In the genomic region with DNA sequence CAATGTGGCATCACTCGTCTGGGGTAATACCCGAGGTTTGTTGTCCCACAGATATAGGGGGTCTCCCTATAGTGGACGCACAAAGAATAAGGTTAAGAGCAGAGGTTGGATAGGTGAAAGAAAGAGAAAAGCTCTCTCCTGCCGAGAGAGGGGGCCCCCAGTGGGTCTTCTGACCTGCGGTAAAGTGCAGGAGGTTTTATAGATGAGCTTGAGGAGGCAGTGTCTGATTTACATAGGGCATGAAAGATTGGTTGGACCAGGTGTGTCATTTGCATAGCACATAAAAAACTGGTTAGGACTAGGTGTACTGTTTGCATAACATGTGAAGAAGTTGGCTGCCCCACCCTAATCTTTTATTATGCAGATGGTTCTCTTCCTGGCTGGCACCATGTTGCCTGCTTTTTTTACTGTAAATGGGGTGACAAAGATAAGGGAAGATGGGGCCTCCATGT, we compare ENCODE assay signal across 1 cellular context.
TF ChIP-seq lines count a peak whose summit lies in the region.

No MANE protein-coding gene starts in this region.

TF ChIP-seq in WTC11, 78 proteins besides CTCF, POLR2A, EP300 and RAD21 (continued from another document):
- TF ChIP-seq, protein P1, sequence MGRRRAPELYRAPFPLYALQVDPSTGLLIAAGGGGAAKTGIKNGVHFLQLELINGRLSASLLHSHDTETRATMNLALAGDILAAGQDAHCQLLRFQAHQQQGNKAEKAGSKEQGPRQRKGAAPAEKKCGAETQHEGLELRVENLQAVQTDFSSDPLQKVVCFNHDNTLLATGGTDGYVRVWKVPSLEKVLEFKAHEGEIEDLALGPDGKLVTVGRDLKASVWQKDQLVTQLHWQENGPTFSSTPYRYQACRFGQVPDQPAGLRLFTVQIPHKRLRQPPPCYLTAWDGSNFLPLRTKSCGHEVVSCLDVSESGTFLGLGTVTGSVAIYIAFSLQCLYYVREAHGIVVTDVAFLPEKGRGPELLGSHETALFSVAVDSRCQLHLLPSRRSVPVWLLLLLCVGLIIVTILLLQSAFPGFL (CRISPR knock-in tag; IDR thresholded peaks at IDR 0.05; ENCODE audit: borderline replicate concordance) = no peak
- no peak for TF ChIP-seq NFE2L1 (CRISPR knock-in tag; IDR thresholded peaks at IDR 0.05)
- TF ChIP-seq, protein P2, sequence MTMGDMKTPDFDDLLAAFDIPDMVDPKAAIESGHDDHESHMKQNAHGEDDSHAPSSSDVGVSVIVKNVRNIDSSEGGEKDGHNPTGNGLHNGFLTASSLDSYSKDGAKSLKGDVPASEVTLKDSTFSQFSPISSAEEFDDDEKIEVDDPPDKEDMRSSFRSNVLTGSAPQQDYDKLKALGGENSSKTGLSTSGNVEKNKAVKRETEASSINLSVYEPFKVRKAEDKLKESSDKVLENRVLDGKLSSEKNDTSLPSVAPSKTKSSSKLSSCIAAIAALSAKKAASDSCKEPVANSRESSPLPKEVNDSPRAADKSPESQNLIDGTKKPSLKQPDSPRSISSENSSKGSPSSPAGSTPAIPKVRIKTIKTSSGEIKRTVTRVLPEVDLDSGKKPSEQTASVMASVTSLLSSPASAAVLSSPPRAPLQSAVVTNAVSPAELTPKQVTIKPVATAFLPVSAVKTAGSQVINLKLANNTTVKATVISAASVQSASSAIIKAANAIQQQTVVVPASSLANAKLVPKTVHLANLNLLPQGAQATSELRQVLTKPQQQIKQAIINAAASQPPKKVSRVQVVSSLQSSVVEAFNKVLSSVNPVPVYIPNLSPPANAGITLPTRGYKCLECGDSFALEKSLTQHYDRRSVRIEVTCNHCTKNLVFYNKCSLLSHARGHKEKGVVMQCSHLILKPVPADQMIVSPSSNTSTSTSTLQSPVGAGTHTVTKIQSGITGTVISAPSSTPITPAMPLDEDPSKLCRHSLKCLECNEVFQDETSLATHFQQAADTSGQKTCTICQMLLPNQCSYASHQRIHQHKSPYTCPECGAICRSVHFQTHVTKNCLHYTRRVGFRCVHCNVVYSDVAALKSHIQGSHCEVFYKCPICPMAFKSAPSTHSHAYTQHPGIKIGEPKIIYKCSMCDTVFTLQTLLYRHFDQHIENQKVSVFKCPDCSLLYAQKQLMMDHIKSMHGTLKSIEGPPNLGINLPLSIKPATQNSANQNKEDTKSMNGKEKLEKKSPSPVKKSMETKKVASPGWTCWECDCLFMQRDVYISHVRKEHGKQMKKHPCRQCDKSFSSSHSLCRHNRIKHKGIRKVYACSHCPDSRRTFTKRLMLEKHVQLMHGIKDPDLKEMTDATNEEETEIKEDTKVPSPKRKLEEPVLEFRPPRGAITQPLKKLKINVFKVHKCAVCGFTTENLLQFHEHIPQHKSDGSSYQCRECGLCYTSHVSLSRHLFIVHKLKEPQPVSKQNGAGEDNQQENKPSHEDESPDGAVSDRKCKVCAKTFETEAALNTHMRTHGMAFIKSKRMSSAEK (CRISPR knock-in tag; IDR thresholded peaks at IDR 0.05; ENCODE audit: borderline replicate concordance) = no peak
- TF ChIP-seq TCF7 (CRISPR knock-in tag; IDR thresholded peaks at IDR 0.05; ENCODE audit: low read depth) = no peak
- TF ChIP-seq, protein P3, sequence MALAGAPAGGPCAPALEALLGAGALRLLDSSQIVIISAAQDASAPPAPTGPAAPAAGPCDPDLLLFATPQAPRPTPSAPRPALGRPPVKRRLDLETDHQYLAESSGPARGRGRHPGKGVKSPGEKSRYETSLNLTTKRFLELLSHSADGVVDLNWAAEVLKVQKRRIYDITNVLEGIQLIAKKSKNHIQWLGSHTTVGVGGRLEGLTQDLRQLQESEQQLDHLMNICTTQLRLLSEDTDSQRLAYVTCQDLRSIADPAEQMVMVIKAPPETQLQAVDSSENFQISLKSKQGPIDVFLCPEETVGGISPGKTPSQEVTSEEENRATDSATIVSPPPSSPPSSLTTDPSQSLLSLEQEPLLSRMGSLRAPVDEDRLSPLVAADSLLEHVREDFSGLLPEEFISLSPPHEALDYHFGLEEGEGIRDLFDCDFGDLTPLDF (CRISPR knock-in tag; IDR thresholded peaks at IDR 0.05) = no peak
- no peak for TF ChIP-seq ZNF263 (CRISPR knock-in tag; IDR thresholded peaks at IDR 0.05; ENCODE audit: low read depth)
- no peak for TF ChIP-seq GRHL2 (CRISPR knock-in tag; IDR thresholded peaks at IDR 0.05; ENCODE audit: insufficient replicate concordance, severe bottlenecking)
- TF ChIP-seq, protein P4, sequence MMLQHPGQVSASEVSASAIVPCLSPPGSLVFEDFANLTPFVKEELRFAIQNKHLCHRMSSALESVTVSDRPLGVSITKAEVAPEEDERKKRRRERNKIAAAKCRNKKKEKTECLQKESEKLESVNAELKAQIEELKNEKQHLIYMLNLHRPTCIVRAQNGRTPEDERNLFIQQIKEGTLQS (CRISPR knock-in tag; conservative IDR thresholded peaks at IDR 0.05) = no peak
- TF ChIP-seq, protein P5, sequence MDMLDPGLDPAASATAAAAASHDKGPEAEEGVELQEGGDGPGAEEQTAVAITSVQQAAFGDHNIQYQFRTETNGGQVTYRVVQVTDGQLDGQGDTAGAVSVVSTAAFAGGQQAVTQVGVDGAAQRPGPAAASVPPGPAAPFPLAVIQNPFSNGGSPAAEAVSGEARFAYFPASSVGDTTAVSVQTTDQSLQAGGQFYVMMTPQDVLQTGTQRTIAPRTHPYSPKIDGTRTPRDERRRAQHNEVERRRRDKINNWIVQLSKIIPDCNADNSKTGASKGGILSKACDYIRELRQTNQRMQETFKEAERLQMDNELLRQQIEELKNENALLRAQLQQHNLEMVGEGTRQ (CRISPR knock-in tag; IDR thresholded peaks at IDR 0.05) = no peak
- TF ChIP-seq NFYB (CRISPR knock-in tag; conservative IDR thresholded peaks at IDR 0.05; ENCODE audit: low read depth) = no peak
- no peak for TF ChIP-seq GTF2I (CRISPR knock-in tag; conservative IDR thresholded peaks at IDR 0.05)
- TF ChIP-seq, protein P6, sequence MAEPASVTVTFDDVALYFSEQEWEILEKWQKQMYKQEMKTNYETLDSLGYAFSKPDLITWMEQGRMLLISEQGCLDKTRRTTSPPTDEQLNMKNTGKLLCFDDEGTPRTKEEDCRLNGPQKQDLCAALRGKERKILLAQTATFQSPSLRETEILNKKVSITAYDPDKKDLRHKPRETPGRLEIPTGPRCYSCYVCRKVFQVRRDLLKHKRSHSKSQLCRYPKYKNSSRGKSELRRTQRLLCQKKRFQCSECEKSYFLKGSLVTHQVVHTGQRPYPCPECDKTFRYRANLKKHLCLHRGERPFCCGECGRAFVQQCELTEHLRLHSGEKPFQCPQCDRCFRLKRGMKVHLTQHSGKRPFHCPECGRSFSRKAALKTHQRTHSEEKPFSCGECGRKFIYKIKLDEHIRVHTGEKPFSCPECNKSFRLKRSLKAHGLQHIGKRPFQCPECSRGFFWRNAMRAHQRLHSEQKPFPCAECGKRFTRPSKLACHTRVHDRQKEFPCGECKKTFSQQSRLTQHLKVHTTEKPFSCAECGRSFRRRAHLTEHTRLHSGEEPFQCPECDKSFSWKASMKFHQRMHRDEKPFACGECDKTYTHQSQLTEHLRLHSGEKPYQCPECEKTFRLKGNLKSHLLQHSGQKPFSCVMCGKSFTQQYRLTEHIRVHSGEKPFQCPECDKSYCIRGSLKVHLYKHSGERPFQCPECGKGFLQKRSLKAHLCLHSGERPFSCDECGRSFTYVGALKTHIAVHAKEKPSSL (CRISPR knock-in tag; conservative IDR thresholded peaks at IDR 0.05) = no peak
- TF ChIP-seq, protein P7, sequence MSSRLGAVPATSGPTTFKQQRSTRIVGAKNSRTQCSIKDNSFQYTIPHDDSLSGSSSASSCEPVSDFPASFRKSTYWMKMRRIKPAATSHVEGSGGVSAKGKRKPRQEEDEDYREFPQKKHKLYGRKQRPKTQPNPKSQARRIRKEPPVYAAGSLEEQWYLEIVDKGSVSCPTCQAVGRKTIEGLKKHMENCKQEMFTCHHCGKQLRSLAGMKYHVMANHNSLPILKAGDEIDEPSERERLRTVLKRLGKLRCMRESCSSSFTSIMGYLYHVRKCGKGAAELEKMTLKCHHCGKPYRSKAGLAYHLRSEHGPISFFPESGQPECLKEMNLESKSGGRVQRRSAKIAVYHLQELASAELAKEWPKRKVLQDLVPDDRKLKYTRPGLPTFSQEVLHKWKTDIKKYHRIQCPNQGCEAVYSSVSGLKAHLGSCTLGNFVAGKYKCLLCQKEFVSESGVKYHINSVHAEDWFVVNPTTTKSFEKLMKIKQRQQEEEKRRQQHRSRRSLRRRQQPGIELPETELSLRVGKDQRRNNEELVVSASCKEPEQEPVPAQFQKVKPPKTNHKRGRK (CRISPR knock-in tag; IDR thresholded peaks at IDR 0.05; ENCODE audit: borderline replicate concordance) = no peak
- TF ChIP-seq, protein P8, sequence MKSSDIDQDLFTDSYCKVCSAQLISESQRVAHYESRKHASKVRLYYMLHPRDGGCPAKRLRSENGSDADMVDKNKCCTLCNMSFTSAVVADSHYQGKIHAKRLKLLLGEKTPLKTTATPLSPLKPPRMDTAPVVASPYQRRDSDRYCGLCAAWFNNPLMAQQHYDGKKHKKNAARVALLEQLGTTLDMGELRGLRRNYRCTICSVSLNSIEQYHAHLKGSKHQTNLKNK (CRISPR knock-in tag; IDR thresholded peaks at IDR 0.05) = no peak
- no peak for TF ChIP-seq MXD4 (CRISPR knock-in tag; IDR thresholded peaks at IDR 0.05; ENCODE audit: borderline replicate concordance)
TF ChIP-seq in WTC11: peak in this region for 0.
